In genomic region chr2:229900514-229900913, GRCh38 we compare ENCODE assay signal across 1 cellular context.
TF ChIP-seq lines count a peak whose summit lies in the region.

No MANE protein-coding gene starts in this region.

TF ChIP-seq in GM12878, 131 proteins besides CTCF, POLR2A, EP300 and RAD21:
- TF ChIP-seq CREM (IDR thresholded peaks at IDR 0.05; ENCODE audit: low read depth) (peak; percentile 49; the same call in 1 of the 2 replicates), ETV6 (conservative IDR thresholded peaks at IDR 0.05 in 1 of 2, IDR thresholded peaks at IDR 0.05 in 1 of 2; ENCODE audit: borderline replicate concordance in 1 of 2, low read depth in 1 of 2) (0 out of 4 replicates have a peak, but pooled peaks of 1 of the 2 experiments have one; percentile 8), IKZF2 (IDR thresholded peaks at IDR 0.05) (peak in 1 of 2 experiments; percentile 10; a peak in 1 of 4 replicates), JUNB (IDR thresholded peaks at IDR 0.05) (peak; percentile 66; the same call in 1 of the 2 replicates), EED (IDR thresholded peaks at IDR 0.05; ENCODE audit: low read depth) (0 out of 2 replicates have a peak, but pooled peaks have one; percentile 16), TCF12 (IDR thresholded peaks at IDR 0.05; ENCODE audit: low read depth, low read length) (peak; percentile 61; the same call in 1 of the 2 replicates), RUNX3 (IDR thresholded peaks at IDR 0.05; ENCODE audit: low read length) (0 out of 2 replicates have a peak, but pooled peaks have one; percentile 30), PML (IDR thresholded peaks at IDR 0.05; ENCODE audit: low read length) (0 out of 2 replicates have a peak, but pooled peaks have one; percentile 29), IRF4 (IDR thresholded peaks at IDR 0.05; ENCODE audit: low read depth, low read length) (0 out of 2 replicates have a peak, but pooled peaks have one; percentile 28), MEF2A (IDR thresholded peaks at IDR 0.05; ENCODE audit: insufficient read depth, low read depth, low read length) (0 out of 2 replicates have a peak, but pooled peaks have one; percentile 49)
- TF ChIP-seq, protein P1, sequence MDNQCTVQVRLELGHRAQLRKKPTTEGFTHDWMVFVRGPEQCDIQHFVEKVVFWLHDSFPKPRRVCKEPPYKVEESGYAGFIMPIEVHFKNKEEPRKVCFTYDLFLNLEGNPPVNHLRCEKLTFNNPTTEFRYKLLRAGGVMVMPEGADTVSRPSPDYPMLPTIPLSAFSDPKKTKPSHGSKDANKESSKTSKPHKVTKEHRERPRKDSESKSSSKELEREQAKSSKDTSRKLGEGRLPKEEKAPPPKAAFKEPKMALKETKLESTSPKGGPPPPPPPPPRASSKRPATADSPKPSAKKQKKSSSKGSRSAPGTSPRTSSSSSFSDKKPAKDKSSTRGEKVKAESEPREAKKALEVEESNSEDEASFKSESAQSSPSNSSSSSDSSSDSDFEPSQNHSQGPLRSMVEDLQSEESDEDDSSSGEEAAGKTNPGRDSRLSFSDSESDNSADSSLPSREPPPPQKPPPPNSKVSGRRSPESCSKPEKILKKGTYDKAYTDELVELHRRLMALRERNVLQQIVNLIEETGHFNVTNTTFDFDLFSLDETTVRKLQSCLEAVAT (IDR thresholded peaks at IDR 0.05): 0 out of 2 replicates have a peak, but pooled peaks have one; percentile 29
